ENCODE assay signal across 10 cellular contexts in genomic region chr19:46862504-46862835, GRCh38. TPM values are rescaled to one million over a fixed set of nuclear protein-coding genes. Genes with fewer than 3 reads are reported as not detected.
DNase-seq lines count a peak whose midpoint lies in the region; ATAC-seq, FAIRE-seq and TF ChIP-seq lines count a peak whose summit lies in the region.
"Had no signal": no experiment of that assay in that cellular context is flagged by ENCODE, and none has a peak within 500 bp of the region (broad histone marks: within the 10 kb centered on the region; RNA-seq: fewer than 3 reads in every experiment).

No MANE protein-coding gene starts in this region.

- intact Hi-C loops in right lobe of liver (cut with DNase I), result loop anchor here in 1 of 2 donors (5.0 kb wide), 1 partner anchor 130 kb away; no protein-coding TSS in a partner anchor

- peaks cover 14% of the 10 kb centered on the region for H3K36me3 Mint-ChIP-seq in activated T-helper 17 cell treated with anti-CD3 and anti-CD28 coated beads, Interleukin-2, amount 50 U/mL, for 72 hours (ENCODE audit: low read depth)

- H3K4me3 ChIP-seq in brain microvascular endothelial cell (ENCODE audit: low read depth, low read length) (peak overlapping the region; percentile 74), right lobe of liver (peak overlapping the region; percentile 69 to 95 (median 85)), tibial nerve (peak overlapping the region; percentile 65 to 92 (median 74))

- WGBS in right lobe of liver (ENCODE audit: insufficient coverage, low coverage, low lambda C conversion rate, missing lambda C conversion rate), result 17% methylated on average over 9 of the region's 9 CpGs
- 5 to 6% methylated on average over 9 of the region's 9 CpGs for WGBS in tibial nerve, 2 donors

- H3K27me3 ChIP-seq in brain microvascular endothelial cell (replicated peaks), result no peaks in the 10 kb centered on the region
- H3K27me3 ChIP-seq in right lobe of liver, result no peaks in the 10 kb centered on the region
- no peaks in the 10 kb centered on the region for H3K27me3 ChIP-seq in tibial nerve

- peaks cover 27% of the 10 kb centered on the region for H3K4me1 Mint-ChIP-seq in activated T-helper 17 cell treated with anti-CD3 and anti-CD28 coated beads, Interleukin-2, amount 50 U/mL, for 72 hours

- no peak for TF ChIP-seq POLR2A in right lobe of liver (IDR thresholded peaks at IDR 0.05)
- TF ChIP-seq POLR2A in tibial nerve (IDR thresholded peaks at IDR 0.05), result no peak

- no peak overlapping the region for H3K4me3 Mint-ChIP-seq in activated T-helper 17 cell treated with anti-CD3 and anti-CD28 coated beads, Interleukin-2, amount 50 U/mL, for 72 hours

- peak overlapping the region; percentile 34 for H3K27ac ChIP-seq in brain microvascular endothelial cell
- H3K27ac ChIP-seq in right lobe of liver, result peak overlapping the region; percentile 95 to 99 (median 98)
- H3K27ac ChIP-seq in tibial nerve, result peak overlapping the region in 3 of 4 donors; percentile 96 to 99 (median 96)

- in situ Hi-C loops in brain microvascular endothelial cell (cut with HindIII; ENCODE audit: low pct_ligation_motif_present, low sequenced_read_pairs), result loop anchor here (25.0 kb wide), 1 partner anchor 100 kb away; no protein-coding TSS in a partner anchor

- H3K36me3 ChIP-seq in brain microvascular endothelial cell (replicated peaks) (no peaks in the 10 kb centered on the region), right lobe of liver (no peaks in the 10 kb centered on the region), tibial nerve (no peaks in the 10 kb centered on the region)

- TF ChIP-seq EP300 in tibial nerve (IDR thresholded peaks at IDR 0.05), result no peak

- FAIRE-seq in urothelium cell line (lab: Jason Lieb, UNC), result no peak
- FAIRE-seq: TTC549 had no signal

- no peak for ATAC-seq in right lobe of liver
- ATAC-seq in activated T-helper 17 cell treated with anti-CD3 and anti-CD28 coated beads, Interleukin-2, amount 50 U/mL, for 72 hours (replicated peaks), result no peak

- H3K9me3 ChIP-seq in right lobe of liver, result no peaks in the 10 kb centered on the region
- no peaks in the 10 kb centered on the region for H3K9me3 ChIP-seq in tibial nerve

- H3K27me3 Mint-ChIP-seq in activated T-helper 17 cell treated with anti-CD3 and anti-CD28 coated beads, Interleukin-2, amount 50 U/mL, for 72 hours, result no peaks in the 10 kb centered on the region

- H3K4me1 ChIP-seq in right lobe of liver, result peaks cover 0 to 49% (median 22%) of the 10 kb centered on the region in 4 donors
- peaks cover 0 to 65% (median 42%) of the 10 kb centered on the region in 4 donors for H3K4me1 ChIP-seq in tibial nerve

- peaks cover 3% of the 10 kb centered on the region for H3K9me3 Mint-ChIP-seq in activated T-helper 17 cell treated with anti-CD3 and anti-CD28 coated beads, Interleukin-2, amount 50 U/mL, for 72 hours

- H3K27ac Mint-ChIP-seq in activated T-helper 17 cell treated with anti-CD3 and anti-CD28 coated beads, Interleukin-2, amount 50 U/mL, for 72 hours, result no peak overlapping the region

- TF ChIP-seq CTCF in brain microvascular endothelial cell (IDR thresholded peaks at IDR 0.05; ENCODE audit: low read depth, low read length, missing control alignments), result no peak
- no peak for TF ChIP-seq CTCF in right lobe of liver (IDR thresholded peaks at IDR 0.05)
- TF ChIP-seq CTCF in tibial nerve (IDR thresholded peaks at IDR 0.05), result no peak

- peak; percentile 7 for DNase-seq in activated CD8-positive, alpha-beta memory T cell treated with anti-CD3 and anti-CD28 coated beads, Interleukin-2, amount 50 U/mL, for 4 hours
- DNase-seq in activated CD8-positive, alpha-beta memory T cell treated with anti-CD3 and anti-CD28 coated beads for 24 hours, result no peak
- DNase-seq in brain microvascular endothelial cell (no peak), right lobe of liver (no peak), tibial nerve (ENCODE audit: low spot score in 2 of 2) (no peak), urothelium cell line (ENCODE audit: low spot score) (no peak)
- no peak for DNase-seq in activated effector memory CD4-positive, alpha-beta T cell treated with anti-CD3 and anti-CD28 coated beads, Interleukin-2, amount 50 U/mL, for 16 hours
- DNase-seq: ACHN had no signal

RNA-seq across cellular contexts. Expression of gene ARHGAP35, which starts 1.7 kb away (rescaled TPM):
- total RNA-seq in right lobe of liver, result 10 to 100 TPM; 33.5 to 54.4 (median 47.8) TPM
- total RNA-seq in tibial nerve, result 10 to 100 TPM; 43.3 to 50.3 (median 48.6) TPM
- 10 to 100 TPM; 38.0 to 38.3 TPM for total RNA-seq in activated T-helper 17 cell treated with anti-CD3 and anti-CD28 coated beads, Interleukin-2, amount 50 U/mL, for 72 hours

RNA-seq across cellular contexts. Expression of gene AP2S1, which starts 11.8 kb away (rescaled TPM):
- total RNA-seq in right lobe of liver, result 10 to 100 TPM; 67.2 to 82.6 (median 73.6) TPM
- total RNA-seq in tibial nerve, result 100 to 1,000 TPM in 1 of 4 donors, 10 to 100 TPM in 3; 32.1 to 108 (median 64.6) TPM
- total RNA-seq in activated T-helper 17 cell treated with anti-CD3 and anti-CD28 coated beads, Interleukin-2, amount 50 U/mL, for 72 hours, result 100 to 1,000 TPM in 1 of 2 donors, 10 to 100 TPM in 1; 69.7 to 137 TPM

Comparison
In these comparisons a context has a peak if more than half of its experiments do, and no peak if none do; other contexts are left out.
1. H3K27ac ChIP-seq: peak in every context shown above with its lines; median percentile 98 in right lobe of liver; 96 in tibial nerve; 34 in brain microvascular endothelial cell.